ENCODE assay signal across 20 cellular contexts in the genomic region with DNA sequence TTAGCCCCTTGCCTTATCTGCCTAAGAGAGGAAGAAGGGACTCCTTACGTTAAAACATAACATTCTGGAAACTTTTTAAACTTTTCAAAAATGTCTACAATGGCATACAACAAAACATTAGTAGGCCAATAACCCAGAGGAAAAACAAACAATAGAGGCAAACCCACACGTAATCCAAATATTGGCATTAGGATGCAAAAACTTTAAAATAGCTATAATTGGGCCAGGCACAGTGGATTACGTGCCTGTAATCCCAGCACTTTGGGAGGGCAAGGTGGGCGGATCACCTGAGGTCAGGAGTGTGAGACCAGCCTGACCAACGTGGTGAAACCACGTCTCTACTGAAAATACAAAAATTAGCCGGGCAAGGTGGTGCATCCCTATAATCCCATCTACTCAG.
A peak's percentile ranks its signal among the peaks of the same experiment; 100 is the strongest.
DNase-seq lines count a peak whose midpoint lies in the region; ATAC-seq, FAIRE-seq and TF ChIP-seq lines count a peak whose summit lies in the region.
"Had no signal": no experiment of that assay in that cellular context is flagged by ENCODE, and none has a peak within 500 bp of the region (broad histone marks: within the 10 kb centered on the region; RNA-seq: fewer than 3 reads in every experiment).

No MANE protein-coding gene starts in this region.

- no peaks in the 10 kb centered on the region for H3K27me3 Mint-ChIP-seq in GM23338 (ENCODE audit: insufficient read depth, low read depth, poor library complexity)
- H3K27me3 Mint-ChIP-seq: CD4-positive, alpha-beta T cell had no signal

- no peak overlapping the region for H3K9ac ChIP-seq in H1 (replicated peaks in 1 of 4; ENCODE audit: extremely low read depth in 1 of 4, low read depth in 3 of 4, low read length in 3 of 4)
- H3K9ac ChIP-seq: BLaER1 treated with 17β-estradiol and CSF1 and Interleukin-3, amounts not matched to agents 10 nM and 100 nM had no signal

- ATAC-seq in GM23338 = no peak
- ATAC-seq in GM21737 (IDR thresholded peaks at IDR 0.05; ENCODE audit: unreplicated experiment) = no peak
- ATAC-seq: CD8-positive, alpha-beta T cell had no signal

- no peaks in the 10 kb centered on the region for H3K79me1 ChIP-seq in H1 (ENCODE audit: low read depth, low read length)

- no peak overlapping the region for H4K91ac ChIP-seq in H1 (replicated peaks; ENCODE audit: insufficient read length, low read length)

- no peak overlapping the region for H4K5ac ChIP-seq in H1 (ENCODE audit: insufficient read length, low read depth, low read length)

- peaks cover 4% of the 10 kb centered on the region; the same call in 1 of the 3 replicates for H3K36me3 Mint-ChIP-seq in GM23338 (ENCODE audit: low read depth)
- H3K36me3 Mint-ChIP-seq: CD8-positive, alpha-beta T cell had no signal

- no peak overlapping the region for H2AK5ac ChIP-seq in H1 (ENCODE audit: low read depth, low read length)

- TF ChIP-seq POLR2A in H1 (IDR thresholded peaks at IDR 0.05; ENCODE audit: control extremely low read depth in 1 of 2, low read depth in 2 of 2, low read length in 2 of 2) (no peak), prostate gland (IDR thresholded peaks at IDR 0.05) (no peak)

- H3K4me2 ChIP-seq in GM23338 = no peak overlapping the region
- H3K4me2 ChIP-seq in H1 (ENCODE audit: insufficient read depth in 1 of 2, low read depth in 2 of 2, low read length in 2 of 2) = no peak overlapping the region
- H3K4me2 ChIP-seq: BLaER1 treated with 17β-estradiol and CSF1 and Interleukin-3, amounts not matched to agents 10 nM and 100 nM had no signal

- H4K20me1 ChIP-seq in GM23338 (replicated peaks; ENCODE audit: insufficient read depth) = no peaks in the 10 kb centered on the region
- H4K20me1 ChIP-seq in H1 (replicated peaks in 1 of 2; ENCODE audit: control insufficient read depth in 1 of 2, insufficient read depth in 2 of 2, low read length in 2 of 2) = no peaks in the 10 kb centered on the region
- H4K20me1 ChIP-seq: BLaER1 treated with 17β-estradiol and CSF1 and Interleukin-3, amounts not matched to agents 10 nM and 100 nM had no signal

- TF ChIP-seq RAD21 in H1 (IDR thresholded peaks at IDR 0.05 in 1 of 2, conservative IDR thresholded peaks at IDR 0.05 in 1 of 2; ENCODE audit: low read depth in 2 of 2, low read length in 2 of 2) = no peak

- H2BK5ac ChIP-seq in H1 (ENCODE audit: low read depth, low read length) = no peak overlapping the region

- DNase-seq in GM23338 (ENCODE audit: low spot score) = no peak
- DNase-seq in H1 (ENCODE audit: low read depth in 1 of 2, low spot score in 2 of 2) = no peak
- no peak for DNase-seq in prostate gland (ENCODE audit: low spot score)
- no peak for DNase-seq in AG08396 (ENCODE audit: low spot score)
- DNase-seq: 8988T; ACHN; AML-193; Caco-2; Calu3; CD4-positive, alpha-beta T cell; CD8-positive, alpha-beta T cell; DMS79 treated with DMSO at 0.1 percent for 48 hours; GF-D8 had no signal

- H3K27me3 ChIP-seq in GM23338 (ENCODE audit: insufficient read depth) (no peaks in the 10 kb centered on the region), H1 (replicated peaks in 1 of 4; ENCODE audit: control insufficient read depth in 3 of 4, extremely low read depth in 1 of 4, insufficient read depth in 3 of 4, low read length in 3 of 4) (no peaks in the 10 kb centered on the region), prostate gland (replicated peaks; ENCODE audit: insufficient read depth) (no peaks in the 10 kb centered on the region)
- H3K27me3 ChIP-seq: BLaER1 treated with 17β-estradiol and CSF1 and Interleukin-3, amounts not matched to agents 10 nM and 100 nM had no signal

- H3K27ac ChIP-seq in GM23338 (ENCODE audit: low read depth) = no peak overlapping the region
- H3K27ac ChIP-seq in H1 (ENCODE audit: low read depth, low read length) = no peak overlapping the region
- peak overlapping the region; percentile 56 to 80 for H3K27ac ChIP-seq in prostate gland
- H3K27ac ChIP-seq: BLaER1 treated with 17β-estradiol and CSF1 and Interleukin-3, amounts not matched to agents 10 nM and 100 nM; C4-2B had no signal

- no peak overlapping the region for H3K18ac ChIP-seq in H1 (ENCODE audit: extremely low read depth, low read length)

- H3K9me3 Mint-ChIP-seq in GM23338 = peaks cover 6% of the 10 kb centered on the region; the same call in 1 of the 3 replicates
- H3K9me3 Mint-ChIP-seq: CD4-positive, alpha-beta T cell had no signal

- H3K27ac Mint-ChIP-seq in GM23338 = no peak overlapping the region
- H3K27ac Mint-ChIP-seq: B cell; CD4-positive, alpha-beta T cell; CD8-positive, alpha-beta T cell had no signal

- H3K9me2 ChIP-seq in GM23338 (ENCODE audit: insufficient read depth) = no peaks in the 10 kb centered on the region

- CTCF ChIA-PET in H1 (lab: Charles Lee; ENCODE audit: partially characterized antibody) = interaction anchor here (0.8 to 1.3 kb wide), 4 partner anchors 17 to 82 kb away, joined by 3 to 6 read pairs (median 3); no protein-coding TSS in a partner anchor

- H3K56ac ChIP-seq in H1 (replicated peaks; ENCODE audit: insufficient read length, low read depth, low read length) = no peak overlapping the region

- no peaks in the 10 kb centered on the region; the same call in 1 of the 2 replicates for H3K23me2 ChIP-seq in H1 (ENCODE audit: low read depth, low read length)

- H3K79me2 ChIP-seq in GM23338 (replicated peaks; ENCODE audit: insufficient read depth) (no peaks in the 10 kb centered on the region), H1 (ENCODE audit: control insufficient read depth in 1 of 2, insufficient read depth in 2 of 2, low read length in 2 of 2) (no peaks in the 10 kb centered on the region)

- no peaks in the 10 kb centered on the region for H3F3A ChIP-seq in GM23338 (replicated peaks; ENCODE audit: low read depth)

- H3K4me3 ChIP-seq in GM23338 (no peak overlapping the region), H1 (ENCODE audit: extremely low read depth in 1 of 4, insufficient read depth in 2 of 4, low read depth in 3 of 4, low read length in 4 of 4) (no peak overlapping the region), prostate gland (no peak overlapping the region)
- H3K4me3 ChIP-seq: BLaER1 treated with 17β-estradiol and CSF1 and Interleukin-3, amounts not matched to agents 10 nM and 100 nM had no signal

- H3K4me1 ChIP-seq in GM23338 (ENCODE audit: insufficient read depth) = no peaks in the 10 kb centered on the region
- H3K4me1 ChIP-seq in H1 (replicated peaks in 1 of 4; ENCODE audit: control insufficient read depth in 3 of 4, insufficient read depth in 4 of 4, low read length in 3 of 4) = peaks cover 0 to 4% (median under 1%) of the 10 kb centered on the region in 4 experiments; a peak in 2 of 7 replicates
- H3K4me1 ChIP-seq in prostate gland (replicated peaks) = no peaks in the 10 kb centered on the region

- H2BK20ac ChIP-seq in H1 (ENCODE audit: low read length) = no peak overlapping the region

- H3K36me3 ChIP-seq in GM23338 (ENCODE audit: insufficient read depth) (no peaks in the 10 kb centered on the region), H1 (ENCODE audit: control insufficient read depth in 2 of 4, insufficient read depth in 4 of 4, low read length in 3 of 4) (no peaks in the 10 kb centered on the region), prostate gland (no peaks in the 10 kb centered on the region)

- no peak overlapping the region for H2BK15ac ChIP-seq in H1 (ENCODE audit: low read length)

- H2AFZ ChIP-seq in GM23338 = peak overlapping the region; percentile 14; the same call in 1 of the 2 replicates
- H2AFZ ChIP-seq in H1 (ENCODE audit: low read length) = 0 out of 2 replicates have a peak overlapping the region, but pooled peaks have one; percentile 50

- no peak for FAIRE-seq in H1 (lab: Jason Lieb, UNC)
- FAIRE-seq: D721Med, GM12891, GM19239 had no signal

- H2BK12ac ChIP-seq in H1 (ENCODE audit: low read depth, low read length) = no peak overlapping the region

- no peak overlapping the region for H2BK120ac ChIP-seq in H1 (replicated peaks; ENCODE audit: low read depth, low read length)

- H3K4me3 Mint-ChIP-seq in GM23338 = no peak overlapping the region
- H3K4me3 Mint-ChIP-seq: B cell; CD4-positive, alpha-beta T cell; CD8-positive, alpha-beta T cell had no signal

- H3K4ac ChIP-seq in H1 (replicated peaks; ENCODE audit: insufficient read length, low read depth, low read length) = no peak overlapping the region

- H3K9me3 ChIP-seq in H1 (ENCODE audit: insufficient read depth in 2 of 2, low read depth in 1 of 2, low read length in 1 of 2) = peaks cover 3% of the 10 kb centered on the region in 2 experiments; a peak in 2 of 4 replicates
- H3K9me3 ChIP-seq in prostate gland = no peaks in the 10 kb centered on the region

- no peak overlapping the region for H3K14ac ChIP-seq in H1 (ENCODE audit: insufficient read length)

- POLR2A ChIA-PET in H1 (lab: Charles Lee; ENCODE audit: partially characterized antibody) = no interaction called here

- intact Hi-C loops in prostate gland (cut with DNase I) = no loop called here

- TF ChIP-seq CTCF in GM23338 (conservative IDR thresholded peaks at IDR 0.05; ENCODE audit: low read depth in 2 of 2) (no peak), H1 (IDR thresholded peaks at IDR 0.05; ENCODE audit: control extremely low read depth in 1 of 3, insufficient read depth in 1 of 3, low read depth in 1 of 3, low read length in 3 of 3) (no peak), prostate gland (IDR thresholded peaks at IDR 0.05) (no peak)

- no peak overlapping the region for H4K8ac ChIP-seq in H1 (ENCODE audit: extremely low read depth, insufficient read depth, low read length)

- peaks cover 4% of the 10 kb centered on the region for H3K4me1 Mint-ChIP-seq in GM23338
- H3K4me1 Mint-ChIP-seq: B cell had no signal

- H3K23ac ChIP-seq in H1 (ENCODE audit: insufficient read length) = no peak overlapping the region

- WGBS in H1 (ENCODE audit: extremely low coverage in 1 of 2, insufficient coverage in 1 of 2, insufficient read length in 1 of 2, insufficient replicate concordance in 2 of 2, low coverage in 1 of 2, low lambda C conversion rate in 2 of 2, missing lambda C conversion rate in 1 of 2), 2 experiments = 95% methylated on average over 7 of the region's 7 CpGs; no CpG with 5 or more reads in 1 of the 2 experiments
- WGBS in prostate gland = 80% methylated on average over 7 of the region's 7 CpGs

- no peak for TF ChIP-seq EP300 in H1 (IDR thresholded peaks at IDR 0.05; ENCODE audit: borderline replicate concordance in 1 of 2, low read depth in 2 of 2, low read length in 2 of 2)

TF ChIP-seq in GM23338, 12 proteins besides CTCF, POLR2A, EP300 and RAD21 (continues in another document):
- TF ChIP-seq POLR2AphosphoS5 (IDR thresholded peaks at IDR 0.05; ENCODE audit: low read depth) (no peak), NANOG (IDR thresholded peaks at IDR 0.05; ENCODE audit: borderline replicate concordance) (no peak)

TF ChIP-seq in H1, 55 proteins besides CTCF, POLR2A, EP300 and RAD21:
- TF ChIP-seq CBX8 (IDR thresholded peaks at IDR 0.05; ENCODE audit: borderline replicate concordance, low read depth, low read length) (no peak), TAF1 (IDR thresholded peaks at IDR 0.05; ENCODE audit: low read depth, low read length) (no peak), TAF7 (optimal IDR thresholded peaks at IDR 0.05; ENCODE audit: borderline replicate concordance, low read depth, low read length) (no peak), SUZ12 (IDR thresholded peaks at IDR 0.05; ENCODE audit: low read length) (no peak)

Comparison
In these comparisons a context has a peak if more than half of its experiments do, and no peak if none do; other contexts are left out.
1. H3K27ac ChIP-seq: peak in prostate gland (2 of 2); none in GM23338 (single experiment) and H1 (single experiment).